Comparison of ENCODE assay signal across 8 cellular contexts in the genomic region with DNA sequence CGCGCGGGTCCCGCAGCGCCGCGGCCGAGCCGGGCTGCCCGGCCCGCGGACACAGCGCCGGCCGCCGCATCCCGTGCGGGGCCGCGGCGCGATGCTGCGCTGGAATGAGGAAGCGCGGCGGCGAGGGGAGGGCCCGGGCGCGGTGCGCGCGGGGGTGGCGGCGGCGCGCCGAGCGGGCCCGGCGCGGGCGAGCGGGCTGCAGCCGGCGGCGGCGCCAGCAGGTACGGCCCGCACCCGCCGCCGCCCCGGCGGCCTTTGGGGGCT. TPM values are rescaled to one million over a fixed set of nuclear protein-coding genes. Genes with fewer than 3 reads are reported as not detected.
DNase-seq lines count a peak whose midpoint lies in the region; ATAC-seq and TF ChIP-seq lines count a peak whose summit lies in the region.

No MANE protein-coding gene starts in this region.

- H4K20me1 ChIP-seq in BLaER1 treated with 17β-estradiol and CSF1 and Interleukin-3, amounts not matched to agents 10 nM and 100 nM, result peaks cover 0 to 19% (median 8%) of the 10 kb centered on the region in 11 experiments; a peak in 11 of 22 replicates

- no peaks in the 10 kb centered on the region for H3K36me3 Mint-ChIP-seq in nephron progenitor cell (ENCODE audit: low read depth)

- H3K36me3 ChIP-seq in BLaER1 treated with 17β-estradiol and CSF1 and Interleukin-3, amounts not matched to agents 10 nM and 100 nM, result peaks cover 0 to 6% (median 0%) of the 10 kb centered on the region in 11 experiments; a peak in 2 of 22 replicates
- H3K36me3 ChIP-seq in effector memory CD4-positive, alpha-beta T cell (ENCODE audit: control insufficient read depth, insufficient read depth, low read length), result peaks cover 4% of the 10 kb centered on the region
- H3K36me3 ChIP-seq in psoas muscle (ENCODE audit: insufficient read depth in 1 of 2, low read depth in 1 of 2) (no peaks in the 10 kb centered on the region), aorta (ENCODE audit: control insufficient read depth in 1 of 2, insufficient read depth in 2 of 2, low read length in 1 of 2) (no peaks in the 10 kb centered on the region)

- peaks cover 38 to 51% (median 43%) of the 10 kb centered on the region in 10 experiments for H3K4me1 ChIP-seq in BLaER1 treated with 17β-estradiol and CSF1 and Interleukin-3, amounts not matched to agents 10 nM and 100 nM
- H3K4me1 ChIP-seq in effector memory CD4-positive, alpha-beta T cell (ENCODE audit: control insufficient read depth, insufficient read depth, low read length, poor library complexity, severe bottlenecking), result peaks cover 26% of the 10 kb centered on the region
- peaks cover 3% of the 10 kb centered on the region for H3K4me1 ChIP-seq in psoas muscle
- H3K4me1 ChIP-seq in aorta (ENCODE audit: control insufficient read depth in 1 of 2, insufficient read depth in 2 of 2, low read length in 2 of 2), result no peaks in the 10 kb centered on the region

- H3K27me3 Mint-ChIP-seq in nephron progenitor cell (ENCODE audit: low read depth, poor library complexity), result peaks cover 94% of the 10 kb centered on the region

- no peak overlapping the region for H3K27ac Mint-ChIP-seq in nephron progenitor cell

- peaks cover 13% of the 10 kb centered on the region for H3K9me3 Mint-ChIP-seq in nephron progenitor cell

- H3K4me3 ChIP-seq in BLaER1 treated with 17β-estradiol and CSF1 and Interleukin-3, amounts not matched to agents 10 nM and 100 nM, result peak overlapping the region; percentile 83 to 97 (median 88)
- peak overlapping the region; percentile 79 for H3K4me3 ChIP-seq in effector memory CD4-positive, alpha-beta T cell (ENCODE audit: insufficient read depth, low read depth, low read length, poor library complexity, severe bottlenecking)
- H3K4me3 ChIP-seq in psoas muscle (peak overlapping the region; percentile 59), aorta (ENCODE audit: low read length in 2 of 2) (peak overlapping the region in 1 of 2 donors; percentile 33)

- ATAC-seq in GM19397 (IDR thresholded peaks at IDR 0.05; ENCODE audit: unreplicated experiment) (peak; percentile 28), HG03521 (IDR thresholded peaks at IDR 0.05; ENCODE audit: unreplicated experiment) (peak; percentile 23), psoas muscle (no peak), aorta (ENCODE audit: low FRiP score) (no peak)

- intact Hi-C loops in psoas muscle (cut with DNase I), result no loop called here
- intact Hi-C loops in aorta (cut with DNase I), result no loop called here

- peaks cover 9% of the 10 kb centered on the region for H3K4me1 Mint-ChIP-seq in nephron progenitor cell

- H3K4me2 ChIP-seq in BLaER1 treated with 17β-estradiol and CSF1 and Interleukin-3, amounts not matched to agents 10 nM and 100 nM, result peak overlapping the region; percentile 86 to 99 (median 94)

- H3K27ac ChIP-seq in BLaER1 treated with 17β-estradiol and CSF1 and Interleukin-3, amounts not matched to agents 10 nM and 100 nM, result peak overlapping the region; percentile 90 to 99 (median 95)
- H3K27ac ChIP-seq in effector memory CD4-positive, alpha-beta T cell (ENCODE audit: insufficient read depth, low read length, poor library complexity, severe bottlenecking), result peak overlapping the region; percentile 86
- H3K27ac ChIP-seq in psoas muscle (no peak overlapping the region), aorta (ENCODE audit: low read depth in 1 of 2, low read length in 2 of 2) (no peak overlapping the region)

- no peak for TF ChIP-seq CTCF in psoas muscle (IDR thresholded peaks at IDR 0.05)
- no peak for TF ChIP-seq CTCF in nephron progenitor cell (IDR thresholded peaks at IDR 0.05)

- H3K9ac ChIP-seq in BLaER1 treated with 17β-estradiol and CSF1 and Interleukin-3, amounts not matched to agents 10 nM and 100 nM, result peak overlapping the region; percentile 91 to 98 (median 94)

- H3K9me3 ChIP-seq in BLaER1 treated with 17β-estradiol and CSF1 and Interleukin-3, amounts not matched to agents 10 nM and 100 nM (replicated peaks in 1 of 11), result no peaks in the 10 kb centered on the region
- no peaks in the 10 kb centered on the region for H3K9me3 ChIP-seq in effector memory CD4-positive, alpha-beta T cell (ENCODE audit: control insufficient read depth, low read length)
- H3K9me3 ChIP-seq in psoas muscle, result no peaks in the 10 kb centered on the region
- no peaks in the 10 kb centered on the region for H3K9me3 ChIP-seq in aorta (ENCODE audit: control insufficient read depth, low read length)

- 0% methylated on average over 1 to 55 of the region's 55 CpGs for WGBS in psoas muscle, 3 donors
- 1% methylated on average over 21 to 55 of the region's 55 CpGs for WGBS in aorta, 2 donors

- no peak for DNase-seq in effector memory CD4-positive, alpha-beta T cell
- DNase-seq in psoas muscle (no peak), NCI-H2081 (lab: John Stamatoyannopoulos, UW) (no peak), aorta (no peak), nephron progenitor cell (no peak)

- H3K27me3 ChIP-seq in BLaER1 treated with 17β-estradiol and CSF1 and Interleukin-3, amounts not matched to agents 10 nM and 100 nM, result no peaks in the 10 kb centered on the region
- no peaks in the 10 kb centered on the region for H3K27me3 ChIP-seq in effector memory CD4-positive, alpha-beta T cell (replicated peaks; ENCODE audit: control insufficient read depth, insufficient read depth, low read length, poor library complexity, severe bottlenecking)
- H3K27me3 ChIP-seq in psoas muscle (ENCODE audit: insufficient read depth in 3 of 3, low read length in 2 of 3) (peaks cover 3 to 69% (median 14%) of the 10 kb centered on the region in 3 donors), aorta (ENCODE audit: control insufficient read depth in 1 of 2, insufficient read depth in 2 of 2, low read length in 1 of 2) (no peaks in the 10 kb centered on the region)

- no peak overlapping the region for H3K4me3 Mint-ChIP-seq in nephron progenitor cell

RNA-seq across cellular contexts. Expression of gene IKZF1, which starts 0.7 kb away (rescaled TPM):
- 1 to 10 TPM; 1.1 to 2.0 (median 1.6) TPM for total RNA-seq in psoas muscle
- under 1 TPM; 0.18 to 0.37 (median 0.26) TPM for polyA plus RNA-seq in psoas muscle
- total RNA-seq in aorta, result 10 to 100 TPM; 13.5 to 24.4 TPM
- 1 to 10 TPM; 2.5 to 5.9 TPM for polyA plus RNA-seq in aorta

Comparison
In these comparisons a context has a peak if more than half of its experiments do, and no peak if none do; other contexts are left out.
1. H3K27ac ChIP-seq: peak in BLaER1 treated with 17β-estradiol and CSF1 and Interleukin-3, amounts not matched to agents 10 nM and 100 nM (11 of 11) and effector memory CD4-positive, alpha-beta T cell (single experiment); none in psoas muscle (single experiment) and aorta (0 of 2).
2. ATAC-seq: peak in GM19397 (single experiment) and HG03521 (single experiment); none in psoas muscle (0 of 4) and aorta (single experiment).
3. RNA of gene IKZF1, which starts 0.7 kb away (total RNA-seq): 13.5 to 24.4 TPM in aorta; 1.1 to 2.0 TPM in psoas muscle; every median in the first group is over 4 times any median in the second.